In the genomic region with DNA sequence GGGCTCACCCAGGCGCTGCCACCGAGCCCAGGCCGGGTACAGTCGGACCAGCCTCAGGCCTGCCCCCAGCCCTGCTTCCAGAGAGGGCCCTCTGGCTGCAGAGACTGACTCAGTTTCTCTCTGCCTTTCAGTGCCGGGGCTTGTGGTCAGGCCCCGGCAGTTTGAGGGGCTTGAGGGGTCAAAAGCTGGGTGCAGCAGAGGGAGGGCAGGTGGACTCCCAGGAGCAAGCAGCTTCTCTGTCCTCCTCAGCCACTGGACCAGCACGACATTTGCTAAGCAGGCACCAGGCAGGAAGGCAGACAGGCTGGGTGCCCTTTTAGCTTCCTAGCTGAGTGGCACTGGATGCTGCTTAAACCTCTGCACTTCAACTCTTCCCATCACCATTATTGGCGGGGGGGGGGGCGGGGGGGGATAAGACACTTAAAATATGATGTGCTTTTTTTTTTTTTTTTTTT, we compare ENCODE assay signal across 8 cellular contexts.
DNase-seq lines count a peak whose midpoint lies in the region; ATAC-seq, FAIRE-seq and TF ChIP-seq lines count a peak whose summit lies in the region.

No MANE protein-coding gene starts in this region.

- no peaks in the 10 kb centered on the region for H3K36me3 ChIP-seq in kidney (ENCODE audit: control insufficient read depth in 1 of 2, insufficient read depth in 2 of 2, low read length in 2 of 2)
- H3K36me3 ChIP-seq in testis (ENCODE audit: low read depth, missing control alignments): no peaks in the 10 kb centered on the region

- TF ChIP-seq POLR2A in testis (IDR thresholded peaks at IDR 0.05): no peak

- H3K4me3 Mint-ChIP-seq in activated CD4-positive, alpha-beta T cell treated with anti-CD3 and anti-CD28 coated beads, Interleukin-2, amount 10 ng/mL, durations not matched to agents 7 days and 5 days: peak overlapping the region; percentile 89
- H3K4me3 Mint-ChIP-seq in activated T-helper 2 cell treated with anti-CD3 and anti-CD28 coated beads, Interferon-gamma antibody, Interleukin-2, Interleukin-4, amounts not matched to agents 10 μg/mL and 5 μg/mL and 100 μg/mL, durations not matched to agents 14 hours and 24 hours and 36 hours (ENCODE audit: low read depth): peak overlapping the region; percentile 83

- ATAC-seq in GM21723 (IDR thresholded peaks at IDR 0.05; ENCODE audit: unreplicated experiment): no peak
- ATAC-seq in GM18907 (IDR thresholded peaks at IDR 0.05; ENCODE audit: unreplicated experiment): no peak

- H3K4me1 ChIP-seq in kidney (ENCODE audit: control insufficient read depth in 1 of 2, insufficient read depth in 1 of 2, low read depth in 1 of 2, low read length in 2 of 2) (peaks cover 5 to 17% of the 10 kb centered on the region in 2 donors), testis (peaks cover 43% of the 10 kb centered on the region)

- no peaks in the 10 kb centered on the region for H3K9me3 ChIP-seq in kidney (ENCODE audit: control insufficient read depth in 1 of 2, low read length in 2 of 2)
- H3K9me3 ChIP-seq in testis: no peaks in the 10 kb centered on the region

- peaks cover 17% of the 10 kb centered on the region for H3K4me1 Mint-ChIP-seq in activated CD4-positive, alpha-beta T cell treated with anti-CD3 and anti-CD28 coated beads, Interleukin-2, amount 10 ng/mL, durations not matched to agents 7 days and 5 days
- peaks cover 8% of the 10 kb centered on the region for H3K4me1 Mint-ChIP-seq in activated T-helper 2 cell treated with anti-CD3 and anti-CD28 coated beads, Interferon-gamma antibody, Interleukin-2, Interleukin-4, amounts not matched to agents 10 μg/mL and 5 μg/mL and 100 μg/mL, durations not matched to agents 14 hours and 24 hours and 36 hours (ENCODE audit: low read depth)

- POLR2A ChIA-PET in activated CD4-positive, alpha-beta T cell treated with anti-CD3 and anti-CD28 coated beads, Interleukin-2, amount 10 ng/mL, durations not matched to agents 7 days and 5 days (lab: Charles Lee): no interaction called here

- intact Hi-C loops in activated T-helper 2 cell treated with anti-CD3 and anti-CD28 coated beads, Interferon-gamma antibody, Interleukin-2, Interleukin-4, amounts not matched to agents 10 μg/mL and 5 μg/mL and 100 μg/mL, durations not matched to agents 14 hours and 24 hours and 36 hours (cut with micrococcal nuclease): loop anchor here (2.0 to 10.0 kb wide), 2 partner anchors 17 to 157 kb away; no protein-coding TSS in a partner anchor
- intact Hi-C loops in kidney (cut with DNase I) (no loop called here), testis (cut with DNase I; ENCODE audit: low total_unique reads) (no loop called here)

- FAIRE-seq in kidney (lab: Jason Lieb, UNC): no peak

- H3K27me3 Mint-ChIP-seq in activated CD4-positive, alpha-beta T cell treated with anti-CD3 and anti-CD28 coated beads, Interleukin-2, amount 10 ng/mL, durations not matched to agents 7 days and 5 days: no peaks in the 10 kb centered on the region
- H3K27me3 Mint-ChIP-seq in activated T-helper 2 cell treated with anti-CD3 and anti-CD28 coated beads, Interferon-gamma antibody, Interleukin-2, Interleukin-4, amounts not matched to agents 10 μg/mL and 5 μg/mL and 100 μg/mL, durations not matched to agents 14 hours and 24 hours and 36 hours (ENCODE audit: low read depth): no peaks in the 10 kb centered on the region

- TF ChIP-seq CTCF in kidney (IDR thresholded peaks at IDR 0.05; ENCODE audit: borderline replicate concordance, extremely low read depth, insufficient read depth): no peak
- no peak for TF ChIP-seq CTCF in testis (IDR thresholded peaks at IDR 0.05)

- H3K9me3 Mint-ChIP-seq in activated CD4-positive, alpha-beta T cell treated with anti-CD3 and anti-CD28 coated beads, Interleukin-2, amount 10 ng/mL, durations not matched to agents 7 days and 5 days: peaks cover 9% of the 10 kb centered on the region
- H3K9me3 Mint-ChIP-seq in activated T-helper 2 cell treated with anti-CD3 and anti-CD28 coated beads, Interferon-gamma antibody, Interleukin-2, Interleukin-4, amounts not matched to agents 10 μg/mL and 5 μg/mL and 100 μg/mL, durations not matched to agents 14 hours and 24 hours and 36 hours: peaks cover 14% of the 10 kb centered on the region

- no peaks in the 10 kb centered on the region for H3K27me3 ChIP-seq in testis

- no peak for DNase-seq in activated CD4-positive, alpha-beta T cell treated with anti-CD3 and anti-CD28 coated beads, Interleukin-2, amount 10 ng/mL, durations not matched to agents 7 days and 5 days
- DNase-seq in activated CD4-positive, alpha-beta T cell treated with anti-CD3 and anti-CD28 coated beads for 48 hours: no peak
- no peak for DNase-seq in activated T-helper 2 cell treated with anti-CD3 and anti-CD28 coated beads, Interferon-gamma antibody, Interleukin-2, Interleukin-4, amounts not matched to agents 10 μg/mL and 5 μg/mL and 100 μg/mL, durations not matched to agents 14 hours and 24 hours and 36 hours (ENCODE audit: low spot score)
- no peak for DNase-seq in kidney
- DNase-seq in testis: no peak
- no peak for DNase-seq in anterior cingulate cortex (lab: John Stamatoyannopoulos, UW)

- H3K36me3 Mint-ChIP-seq in activated CD4-positive, alpha-beta T cell treated with anti-CD3 and anti-CD28 coated beads, Interleukin-2, amount 10 ng/mL, durations not matched to agents 7 days and 5 days (ENCODE audit: low read depth): peaks cover 15% of the 10 kb centered on the region
- H3K36me3 Mint-ChIP-seq in activated T-helper 2 cell treated with anti-CD3 and anti-CD28 coated beads, Interferon-gamma antibody, Interleukin-2, Interleukin-4, amounts not matched to agents 10 μg/mL and 5 μg/mL and 100 μg/mL, durations not matched to agents 14 hours and 24 hours and 36 hours (ENCODE audit: low read depth): peaks cover 17% of the 10 kb centered on the region

- 9 to 33% methylated on average over 5 to 9 of the region's 9 CpGs for WGBS in testis, 2 donors

- CTCF ChIA-PET in activated CD4-positive, alpha-beta T cell treated with anti-CD3 and anti-CD28 coated beads, Interleukin-2, amount 10 ng/mL, durations not matched to agents 7 days and 5 days (lab: Charles Lee): interaction anchor here (1.3 to 1.5 kb wide), 3 partner anchors 37 to 127 kb away, joined by 3 to 4 read pairs (median 3); no protein-coding TSS in a partner anchor

- H3K4me3 ChIP-seq in kidney (ENCODE audit: low read length in 2 of 2): peak overlapping the region in 1 of 2 donors; percentile 80
- H3K4me3 ChIP-seq in testis: peak overlapping the region; percentile 56 to 69

- H3K9ac ChIP-seq in kidney (ENCODE audit: low read length in 2 of 2): peak overlapping the region in 1 of 2 donors; percentile 70

- H3K27ac ChIP-seq in kidney (ENCODE audit: low read depth in 2 of 2, low read length in 2 of 2) (peak overlapping the region; percentile 89 to 92), testis (peak overlapping the region; percentile 84 to 88)

- H3K27ac Mint-ChIP-seq in activated CD4-positive, alpha-beta T cell treated with anti-CD3 and anti-CD28 coated beads, Interleukin-2, amount 10 ng/mL, durations not matched to agents 7 days and 5 days: peak overlapping the region; percentile 69
- H3K27ac Mint-ChIP-seq in activated T-helper 2 cell treated with anti-CD3 and anti-CD28 coated beads, Interferon-gamma antibody, Interleukin-2, Interleukin-4, amounts not matched to agents 10 μg/mL and 5 μg/mL and 100 μg/mL, durations not matched to agents 14 hours and 24 hours and 36 hours: peak overlapping the region; percentile 80
